Comparison of ENCODE assay signal across 16 cellular contexts in the genomic region with DNA sequence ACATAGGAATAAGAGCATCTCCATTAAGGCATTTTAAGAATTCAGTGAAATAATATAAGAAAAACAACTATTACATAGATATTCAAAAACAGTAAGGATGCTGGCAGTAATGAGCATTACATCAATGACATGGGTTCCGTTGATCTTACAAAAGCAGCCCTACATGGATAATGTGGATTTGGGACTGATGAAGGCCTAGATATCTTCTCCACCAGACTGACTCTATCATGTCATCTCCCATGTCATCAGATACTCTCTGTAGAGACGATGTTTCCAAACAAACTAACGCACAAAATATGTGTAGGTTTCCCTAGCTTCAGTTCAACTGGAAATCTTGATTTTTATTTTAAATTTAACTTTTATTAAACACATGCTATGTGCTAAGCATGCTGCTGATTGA. TPM values are rescaled to one million over a fixed set of nuclear protein-coding genes. Genes with fewer than 3 reads are reported as not detected.
A peak's percentile ranks its signal among the peaks of the same experiment; 100 is the strongest.
DNase-seq lines count a peak whose midpoint lies in the region; ATAC-seq and TF ChIP-seq lines count a peak whose summit lies in the region.
"Had no signal": no experiment of that assay in that cellular context is flagged by ENCODE, and none has a peak within 500 bp of the region (broad histone marks: within the 10 kb centered on the region; RNA-seq: fewer than 3 reads in every experiment).

No MANE protein-coding gene starts in this region.

- WGBS in sigmoid colon, 2 donors: 77 to 85% methylated on average over 3 of the region's 3 CpGs

- no peak for TF ChIP-seq POLR2A in sigmoid colon (IDR thresholded peaks at IDR 0.05)

- H3K27me3 ChIP-seq in ACC112 (ENCODE audit: insufficient read depth, low read length) (no peaks in the 10 kb centered on the region), ascending aorta (no peaks in the 10 kb centered on the region), sigmoid colon (no peaks in the 10 kb centered on the region), foreskin keratinocyte (no peaks in the 10 kb centered on the region)
- H3K27me3 ChIP-seq: pancreas had no signal

- intact Hi-C loops in ascending aorta (cut with DNase I) (loop anchor here (5.0 kb wide), 1 partner anchor 71 kb away; no protein-coding TSS in a partner anchor), sigmoid colon (cut with DNase I) (loop anchor here (5.0 kb wide), 1 partner anchor 194 kb away; no protein-coding TSS in a partner anchor)

- H3K4me3 ChIP-seq in ACC112 (ENCODE audit: low read depth, low read length) (peak overlapping the region; percentile 96), ascending aorta (peak overlapping the region; percentile 12 to 94), fibroblast of villous mesenchyme (ENCODE audit: low read depth, low read length) (peak overlapping the region; percentile 92), sigmoid colon (peak overlapping the region in 3 of 4 donors; percentile 80 to 89 (median 85))
- H3K4me3 ChIP-seq: K562 had no signal

- H3K79me2 ChIP-seq in ACC112 (ENCODE audit: control insufficient read depth, insufficient read depth, low read length, unreplicated experiment): peaks cover 72% of the 10 kb centered on the region

- TF ChIP-seq CTCF in ascending aorta (IDR thresholded peaks at IDR 0.05): no peak
- TF ChIP-seq CTCF in fibroblast of villous mesenchyme (IDR thresholded peaks at IDR 0.05; ENCODE audit: insufficient read depth, low read depth, low read length): no peak
- TF ChIP-seq CTCF in sigmoid colon (IDR thresholded peaks at IDR 0.05): no peak
- TF ChIP-seq CTCF in foreskin keratinocyte (conservative IDR thresholded peaks at IDR 0.05): no peak

- no peak for TF ChIP-seq EP300 in sigmoid colon (IDR thresholded peaks at IDR 0.05)

- H3K36me3 ChIP-seq in ACC112 (ENCODE audit: insufficient read depth, low read length) (peaks cover 27% of the 10 kb centered on the region), ascending aorta (no peaks in the 10 kb centered on the region), sigmoid colon (no peaks in the 10 kb centered on the region)
- H3K36me3 ChIP-seq: pancreas had no signal

- peak overlapping the region; percentile 96 for H3K27ac ChIP-seq in ACC112 (ENCODE audit: low read depth, low read length)
- peak overlapping the region in 1 of 2 donors; percentile 87 for H3K27ac ChIP-seq in ascending aorta
- H3K27ac ChIP-seq in sigmoid colon: peak overlapping the region; percentile 89 to 97 (median 94)
- no peak overlapping the region for H3K27ac ChIP-seq in foreskin keratinocyte

- H3K4me1 ChIP-seq in ACC112 (ENCODE audit: control insufficient read depth, insufficient read depth, low read length, unreplicated experiment) (peaks cover 21% of the 10 kb centered on the region), ascending aorta (peaks cover 2 to 13% of the 10 kb centered on the region in 2 donors), sigmoid colon (peaks cover 0 to 49% (median 29%) of the 10 kb centered on the region in 4 donors), foreskin keratinocyte (peaks cover 9% of the 10 kb centered on the region)

- H2AFZ ChIP-seq in ACC112 (ENCODE audit: low read length, unreplicated experiment): no peak overlapping the region

- H3K9me3 ChIP-seq in ascending aorta (peaks cover 0 to 11% of the 10 kb centered on the region in 2 donors), sigmoid colon (no peaks in the 10 kb centered on the region)
- H3K9me3 ChIP-seq: pancreas had no signal

- DNase-seq in ascending aorta (ENCODE audit: low spot score in 2 of 2) (no peak), fibroblast of villous mesenchyme (ENCODE audit: low read depth) (no peak), sigmoid colon (no peak), foreskin keratinocyte (no peak), CD1c-positive myeloid dendritic cell (ENCODE audit: extremely low spot score) (no peak), kidney glomerular epithelial cell (lab: John Stamatoyannopoulos, UW) (no peak)
- DNase-seq: activated CD4-positive, alpha-beta T cell treated with anti-CD3 and anti-CD28 coated beads, Interleukin-2, amount 50 U/mL, for 1 hour; activated T-cell treated with anti-CD3 and anti-CD28 coated beads, Interleukin-2, amount 50 U/mL, for 4 hours; COR-L47; GF-D8; NCI-H345; pancreas; stimulated activated CD4-positive, alpha-beta T cell treated with anti-CD3 and anti-CD28 coated beads, Interleukin-15, amount 100 ng/mL, for 24 hours had no signal

- no peak for ATAC-seq in foreskin keratinocyte
- no peak for ATAC-seq in GM19324 (IDR thresholded peaks at IDR 0.05; ENCODE audit: low FRiP score, unreplicated experiment)
- ATAC-seq: activated T-cell treated with anti-CD3 and anti-CD28 coated beads, Interleukin-2, amount 50 U/mL, for 4 hours; K562; pancreas had no signal

RNA-seq across cellular contexts. Expression of a gene that starts 3.6 kb away (rescaled TPM):
- 1.6 TPM for total RNA-seq in ascending aorta
- 38.0 and 49.0 TPM in 2 replicates for total RNA-seq in fibroblast of villous mesenchyme
- total RNA-seq in sigmoid colon: 10 to 100 TPM; 17.8 to 29.3 (median 24.5) TPM
- 10 to 100 TPM; 16.2 to 38.4 (median 20.3) TPM for polyA plus RNA-seq in sigmoid colon
- total RNA-seq in foreskin keratinocyte: 3.6 TPM in 2 replicates
- polyA plus RNA-seq in foreskin keratinocyte: 2.4 and 2.7 TPM in 2 replicates
- total RNA-seq: activated T-cell treated with anti-CD3 and anti-CD28 coated beads, Interleukin-2, amount 50 U/mL, for 4 hours had no signal
